In genomic region chr14:65961004-65961403, GRCh38 we compare ENCODE assay signal across 8 cellular contexts.
A peak's percentile ranks its signal among the peaks of the same experiment; 100 is the strongest.
DNase-seq lines count a peak whose midpoint lies in the region; ATAC-seq and TF ChIP-seq lines count a peak whose summit lies in the region.

No MANE protein-coding gene starts in this region.

- no peaks in the 10 kb centered on the region for H3F3A ChIP-seq in Loucy (ENCODE audit: low read depth)

- H3K36me3 ChIP-seq in breast epithelium (no peaks in the 10 kb centered on the region), Loucy (ENCODE audit: insufficient read depth, low read length) (no peaks in the 10 kb centered on the region)

- TF ChIP-seq CTCF in MCF 10A (IDR thresholded peaks at IDR 0.05; ENCODE audit: unreplicated experiment), result peak; percentile 62
- TF ChIP-seq CTCF in breast epithelium (IDR thresholded peaks at IDR 0.05), result peak in 1 of 3 donors; percentile 28
- peak; percentile 96 for TF ChIP-seq CTCF in Loucy (conservative IDR thresholded peaks at IDR 0.05; ENCODE audit: low read length)
- peak; percentile 63 for TF ChIP-seq CTCF in chondrocyte (IDR thresholded peaks at IDR 0.05)

- H3K27ac ChIP-seq in breast epithelium, result no peak overlapping the region

- H3K36me3 Mint-ChIP-seq in MCF 10A (ENCODE audit: insufficient read depth, unreplicated experiment) (no peaks in the 10 kb centered on the region), chondrocyte (ENCODE audit: low read depth) (no peaks in the 10 kb centered on the region), memory B cell (no peaks in the 10 kb centered on the region)

- H3K9me2 ChIP-seq in Loucy (replicated peaks; ENCODE audit: low read depth, low read length), result no peaks in the 10 kb centered on the region

- POLR2A ChIA-PET in MCF 10A (lab: Yijun Ruan, JAX), result no interaction called here

- H2AFZ ChIP-seq in Loucy (ENCODE audit: low read length), result peak overlapping the region; percentile 76

- H3K27me3 Mint-ChIP-seq in MCF 10A (ENCODE audit: insufficient read depth, unreplicated experiment) (peaks cover 27% of the 10 kb centered on the region), chondrocyte (ENCODE audit: low read depth) (peaks cover 4% of the 10 kb centered on the region), memory B cell (peaks cover 13% of the 10 kb centered on the region)

- H3K9me3 ChIP-seq in breast epithelium (no peaks in the 10 kb centered on the region), Loucy (ENCODE audit: insufficient read depth, low read depth, low read length) (no peaks in the 10 kb centered on the region)

- no peak overlapping the region for H3K9ac ChIP-seq in Loucy (ENCODE audit: low read depth, low read length, poor library complexity, severe bottlenecking)

- H3K4me1 Mint-ChIP-seq in MCF 10A (ENCODE audit: insufficient read depth, unreplicated experiment) (no peaks in the 10 kb centered on the region), chondrocyte (ENCODE audit: low read depth) (no peaks in the 10 kb centered on the region), memory B cell (peaks cover 6% of the 10 kb centered on the region)

- H3K27ac Mint-ChIP-seq in MCF 10A (ENCODE audit: low read depth, unreplicated experiment) (no peak overlapping the region), chondrocyte (ENCODE audit: unreplicated experiment) (no peak overlapping the region), memory B cell (no peak overlapping the region)

- intact Hi-C loops in MCF 10A (cut with micrococcal nuclease), result no loop called here
- intact Hi-C loops in breast epithelium (cut with DNase I; ENCODE audit: low total_unique reads), result no loop called here

- no TSS peak for BruUV-seq in MCF 10A (replicated peaks; lab: Mats Ljungman, UMichigan)

- peak overlapping the region; percentile 26 for H3K4me2 ChIP-seq in Loucy (ENCODE audit: low read depth, low read length, poor library complexity, severe bottlenecking)

- TF ChIP-seq POLR2A in breast epithelium (IDR thresholded peaks at IDR 0.05), result no peak

- CTCF ChIA-PET in MCF 10A (lab: Yijun Ruan, JAX), result interaction anchor here (0.6 to 4.5 kb wide), 27 partner anchors 11 to 1910 kb away, joined by 3 to 80 read pairs (median 4); partner anchors contain the start of gene FUT8

- no peaks in the 10 kb centered on the region for H3K79me2 ChIP-seq in Loucy (ENCODE audit: insufficient read depth, low read length)

- DNase-seq in MCF 10A (ENCODE audit: unreplicated experiment), result peak; percentile 64
- DNase-seq in breast epithelium (ENCODE audit: low spot score in 2 of 2), result no peak
- DNase-seq in activated CD4-positive, CD25-positive, alpha-beta regulatory T cell treated with anti-CD3 and anti-CD28 coated beads, Interleukin-2, amount 50 U/mL, for 16 hours (ENCODE audit: low read depth, low spot score), result peak; percentile 43
- DNase-seq in chondrocyte (ENCODE audit: low spot score), result no peak
- peak; percentile 53 to 57 for DNase-seq in memory B cell (ENCODE audit: low spot score in 2 of 2)
- DNase-seq in stimulated activated naive CD8-positive, alpha-beta T cell treated with anti-CD3 and anti-CD28 coated beads, Interleukin-15, Interleukin-2, amounts not matched to agents 100 U/mL and 50 U/mL, for 24 hours, result peak; percentile 85

- H3K9me3 Mint-ChIP-seq in MCF 10A (ENCODE audit: unreplicated experiment) (no peaks in the 10 kb centered on the region), chondrocyte (ENCODE audit: low read depth) (no peaks in the 10 kb centered on the region), memory B cell (no peaks in the 10 kb centered on the region)

- H3K4me3 ChIP-seq in breast epithelium, result no peak overlapping the region
- H3K4me3 ChIP-seq in Loucy (ENCODE audit: low read length, poor library complexity, severe bottlenecking), result peak overlapping the region; percentile 26

- H4K20me1 ChIP-seq in Loucy (ENCODE audit: insufficient read depth, low read length, poor library complexity, severe bottlenecking), result no peaks in the 10 kb centered on the region

- H3K27me3 ChIP-seq in breast epithelium (peaks cover 0 to 4% of the 10 kb centered on the region in 2 donors), Loucy (ENCODE audit: insufficient read depth, low read length, poor library complexity, severe bottlenecking) (no peaks in the 10 kb centered on the region)

- H3K4me3 Mint-ChIP-seq in MCF 10A (ENCODE audit: unreplicated experiment) (no peak overlapping the region), chondrocyte (ENCODE audit: unreplicated experiment) (no peak overlapping the region), memory B cell (no peak overlapping the region)

- H3K4me1 ChIP-seq in breast epithelium, result no peaks in the 10 kb centered on the region
- H3K4me1 ChIP-seq in Loucy (ENCODE audit: insufficient read depth, low read length, poor library complexity, severe bottlenecking), result peaks cover 4% of the 10 kb centered on the region

- peak; percentile 81 for ATAC-seq in memory B cell (ENCODE audit: low read depth)
- peak; percentile 81 for ATAC-seq in stimulated activated naive CD8-positive, alpha-beta T cell treated with anti-CD3 and anti-CD28 coated beads, Interleukin-15, Interleukin-2, amounts not matched to agents 100 U/mL and 50 U/mL, for 24 hours
- ATAC-seq in GM21786 (IDR thresholded peaks at IDR 0.05; ENCODE audit: unreplicated experiment), result no peak

Comparison
In these comparisons a context has a peak if more than half of its experiments do, and no peak if none do; other contexts are left out.
1. DNase-seq: peak in MCF 10A (single experiment), activated CD4-positive, CD25-positive, alpha-beta regulatory T cell treated with anti-CD3 and anti-CD28 coated beads, Interleukin-2, amount 50 U/mL, for 16 hours (single experiment), memory B cell (2 of 2) and stimulated activated naive CD8-positive, alpha-beta T cell treated with anti-CD3 and anti-CD28 coated beads, Interleukin-15, Interleukin-2, amounts not matched to agents 100 U/mL and 50 U/mL, for 24 hours (single experiment); none in breast epithelium (0 of 2) and chondrocyte (single experiment).